ENCODE assay signal across 7 cellular contexts in the genomic region with DNA sequence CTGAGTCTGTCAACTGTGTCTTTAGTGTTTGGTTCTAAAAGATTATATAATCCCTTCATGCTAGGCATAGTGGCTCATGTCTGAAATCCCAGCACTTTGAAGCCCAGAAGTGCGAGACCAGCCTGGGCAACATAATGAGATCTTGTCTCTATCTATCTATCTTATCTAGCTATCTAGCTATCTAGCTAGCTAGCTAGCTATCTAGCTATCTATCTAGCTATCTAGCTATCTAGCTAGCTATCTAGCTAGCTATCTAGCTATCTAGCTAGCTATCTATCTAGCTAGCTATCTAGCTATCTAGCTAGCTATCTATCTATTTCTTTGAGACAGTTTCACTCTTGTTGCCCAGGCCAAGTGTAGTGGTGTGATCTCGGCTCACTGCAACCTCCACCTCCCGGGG.
"Had no signal": no experiment of that assay in that cellular context is flagged by ENCODE, and none has a peak within 500 bp of the region (broad histone marks: within the 10 kb centered on the region; RNA-seq: fewer than 3 reads in every experiment).

No MANE protein-coding gene starts in this region.

- ATAC-seq: GM23338 had no signal

- H3K9me3 Mint-ChIP-seq: GM23338, H9, IgD-negative memory B cell had no signal

- FAIRE-seq: H1, H54 had no signal

- H3K4me2 ChIP-seq: GM23338 had no signal

- H3K4me1 Mint-ChIP-seq: GM23338, H9 had no signal

- DNase-seq: H9, HCEC 1CT, KBM-7 had no signal

- H3K27me3 Mint-ChIP-seq: IgD-negative memory B cell had no signal

- H3K27ac Mint-ChIP-seq: GM23338, H9 had no signal

- H3K4me3 ChIP-seq: GM23338 had no signal

- H2AFZ ChIP-seq: GM23338 had no signal

- H3K4me3 Mint-ChIP-seq: GM23338, H9, IgD-negative memory B cell had no signal
